In the genomic region with DNA sequence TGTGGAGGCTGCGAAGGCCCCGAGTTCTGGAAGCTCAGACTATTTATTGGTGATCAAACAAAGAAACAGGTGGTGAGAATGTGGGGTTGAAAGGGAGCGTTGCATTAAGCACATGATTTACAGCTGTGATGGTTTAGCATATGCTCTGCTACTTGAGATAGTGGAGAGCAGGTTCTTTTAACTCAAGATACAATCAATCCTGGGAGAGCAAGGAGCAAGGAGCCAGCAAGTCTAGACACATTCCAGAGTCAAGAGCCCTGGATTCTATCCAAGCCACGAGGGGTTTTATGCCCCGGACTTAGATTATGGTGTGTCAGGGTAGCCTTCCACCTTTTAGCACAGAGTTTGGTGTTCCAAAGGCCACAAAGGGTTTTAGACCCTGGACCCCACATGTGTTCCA, we compare ENCODE assay signal across 5 cellular contexts. TPM values are rescaled to one million over a fixed set of nuclear protein-coding genes. Genes with fewer than 3 reads are reported as not detected.
"Had no signal": no experiment of that assay in that cellular context is flagged by ENCODE, and none has a peak within 500 bp of the region (broad histone marks: within the 10 kb centered on the region; RNA-seq: fewer than 3 reads in every experiment).

No MANE protein-coding gene starts in this region.

RNA-seq across cellular contexts. Expression of a gene that starts 24.8 kb away (rescaled TPM):
- total RNA-seq: activated CD4-positive, alpha-beta memory T cell treated with anti-CD3 and anti-CD28 coated beads, Interleukin-2, amount 10 ng/mL, durations not matched to agents 7 days and 5 days; activated CD8-positive, alpha-beta memory T cell treated with anti-CD3 and anti-CD28 coated beads, Interleukin-2, amount 10 ng/mL, durations not matched to agents 7 days and 5 days; NCI-H460; OCI-LY7; PC-9 had no signal

RNA-seq across cellular contexts. Expression of a gene that starts 47.8 kb away (rescaled TPM):
- total RNA-seq: NCI-H460, OCI-LY7 had no signal
